Comparison of ENCODE assay signal across 1 cellular context in the genomic region with DNA sequence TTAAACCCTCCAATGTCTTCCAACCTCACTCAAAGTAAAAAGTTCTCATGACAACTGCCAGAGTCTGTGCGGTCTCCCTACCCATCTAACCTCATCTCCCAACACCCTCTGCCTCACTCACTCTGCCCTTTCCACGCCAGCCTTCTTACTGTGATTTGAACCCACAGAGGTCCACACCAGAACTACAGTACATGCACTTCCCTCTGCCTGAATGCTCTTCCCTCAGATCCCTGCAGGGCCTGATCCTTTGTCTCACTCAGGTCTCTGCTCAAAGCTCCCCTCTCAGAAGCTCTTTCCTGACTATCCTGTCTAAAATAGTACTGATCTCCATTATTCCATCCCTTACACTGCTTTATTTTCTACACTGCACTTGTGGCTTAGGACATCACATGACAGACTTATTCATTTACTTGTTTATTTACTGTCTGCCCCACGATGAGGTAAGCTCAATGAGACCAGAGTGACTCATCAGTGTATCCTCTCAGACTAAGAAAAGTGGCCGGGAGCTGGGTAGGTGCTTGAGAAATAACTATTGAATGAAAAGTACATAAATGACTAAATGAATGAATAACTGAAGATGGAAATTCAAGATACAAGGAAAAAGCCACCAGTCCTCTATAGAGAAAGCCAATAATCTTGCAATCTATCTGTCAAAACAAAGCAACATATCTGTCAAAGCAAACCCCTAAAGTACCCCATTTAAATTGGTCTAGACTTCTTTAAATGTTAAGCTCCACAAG.
TF ChIP-seq lines count a peak whose summit lies in the region.

No MANE protein-coding gene starts in this region.

TF ChIP-seq in K562, 482 proteins besides CTCF, POLR2A, EP300 and RAD21 (continued from another document and continues in another):
- TF ChIP-seq, protein P1, sequence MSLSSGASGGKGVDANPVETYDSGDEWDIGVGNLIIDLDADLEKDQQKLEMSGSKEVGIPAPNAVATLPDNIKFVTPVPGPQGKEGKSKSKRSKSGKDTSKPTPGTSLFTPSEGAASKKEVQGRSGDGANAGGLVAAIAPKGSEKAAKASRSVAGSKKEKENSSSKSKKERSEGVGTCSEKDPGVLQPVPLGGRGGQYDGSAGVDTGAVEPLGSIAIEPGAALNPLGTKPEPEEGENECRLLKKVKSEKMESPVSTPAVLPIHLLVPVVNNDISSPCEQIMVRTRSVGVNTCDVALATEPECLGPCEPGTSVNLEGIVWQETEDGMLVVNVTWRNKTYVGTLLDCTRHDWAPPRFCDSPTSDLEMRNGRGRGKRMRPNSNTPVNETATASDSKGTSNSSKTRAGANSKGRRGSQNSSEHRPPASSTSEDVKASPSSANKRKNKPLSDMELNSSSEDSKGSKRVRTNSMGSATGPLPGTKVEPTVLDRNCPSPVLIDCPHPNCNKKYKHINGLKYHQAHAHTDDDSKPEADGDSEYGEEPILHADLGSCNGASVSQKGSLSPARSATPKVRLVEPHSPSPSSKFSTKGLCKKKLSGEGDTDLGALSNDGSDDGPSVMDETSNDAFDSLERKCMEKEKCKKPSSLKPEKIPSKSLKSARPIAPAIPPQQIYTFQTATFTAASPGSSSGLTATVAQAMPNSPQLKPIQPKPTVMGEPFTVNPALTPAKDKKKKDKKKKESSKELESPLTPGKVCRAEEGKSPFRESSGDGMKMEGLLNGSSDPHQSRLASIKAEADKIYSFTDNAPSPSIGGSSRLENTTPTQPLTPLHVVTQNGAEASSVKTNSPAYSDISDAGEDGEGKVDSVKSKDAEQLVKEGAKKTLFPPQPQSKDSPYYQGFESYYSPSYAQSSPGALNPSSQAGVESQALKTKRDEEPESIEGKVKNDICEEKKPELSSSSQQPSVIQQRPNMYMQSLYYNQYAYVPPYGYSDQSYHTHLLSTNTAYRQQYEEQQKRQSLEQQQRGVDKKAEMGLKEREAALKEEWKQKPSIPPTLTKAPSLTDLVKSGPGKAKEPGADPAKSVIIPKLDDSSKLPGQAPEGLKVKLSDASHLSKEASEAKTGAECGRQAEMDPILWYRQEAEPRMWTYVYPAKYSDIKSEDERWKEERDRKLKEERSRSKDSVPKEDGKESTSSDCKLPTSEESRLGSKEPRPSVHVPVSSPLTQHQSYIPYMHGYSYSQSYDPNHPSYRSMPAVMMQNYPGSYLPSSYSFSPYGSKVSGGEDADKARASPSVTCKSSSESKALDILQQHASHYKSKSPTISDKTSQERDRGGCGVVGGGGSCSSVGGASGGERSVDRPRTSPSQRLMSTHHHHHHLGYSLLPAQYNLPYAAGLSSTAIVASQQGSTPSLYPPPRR (CRISPR knock-in tag; IDR thresholded peaks at IDR 0.05; ENCODE audit: borderline replicate concordance), result no peak
- TF ChIP-seq RAD51 (IDR thresholded peaks at IDR 0.05; ENCODE audit: borderline replicate concordance, low read depth) (peak; percentile 62), POLR2B (IDR thresholded peaks at IDR 0.05; ENCODE audit: low read depth, partially characterized antibody) (no peak), DNMT1 (IDR thresholded peaks at IDR 0.05) (no peak), CHAMP1 (IDR thresholded peaks at IDR 0.05) (no peak), ETV1 (tag; conservative IDR thresholded peaks at IDR 0.05; ENCODE audit: low read depth) (no peak), RNF2 (IDR thresholded peaks at IDR 0.05) (no peak), HDGF (IDR thresholded peaks at IDR 0.05) (no peak), ZNF696 (CRISPR knock-in tag; conservative IDR thresholded peaks at IDR 0.05) (no peak), CBX2 (IDR thresholded peaks at IDR 0.05; ENCODE audit: insufficient read depth, low read length, poor library complexity, severe bottlenecking) (no peak), GTF2E2 (tag; IDR thresholded peaks at IDR 0.05) (no peak), ZNF277 (CRISPR knock-in tag; IDR thresholded peaks at IDR 0.05; ENCODE audit: borderline replicate concordance) (no peak), CHD1 (IDR thresholded peaks at IDR 0.05; ENCODE audit: low read length) (no peak), CBFA2T3 (IDR thresholded peaks at IDR 0.05) (no peak), ID3 (CRISPR knock-in tag; IDR thresholded peaks at IDR 0.05) (no peak), ID3 (tag; IDR thresholded peaks at IDR 0.05) (no peak), SUPT5H (IDR thresholded peaks at IDR 0.05) (no peak), SNRNP70 (optimal IDR thresholded peaks at IDR 0.05; ENCODE audit: low read depth, low read length) (no peak), TOE1 (IDR thresholded peaks at IDR 0.05; ENCODE audit: borderline replicate concordance) (peak; percentile 85; the same call in 1 of the 2 replicates), TOE1 (CRISPR knock-in tag; IDR thresholded peaks at IDR 0.05; ENCODE audit: borderline replicate concordance, low read depth) (no peak), ZNF318 (IDR thresholded peaks at IDR 0.05; ENCODE audit: borderline replicate concordance in 1 of 2, low read depth in 1 of 2) (0 out of 4 replicates have a peak, but pooled peaks of 1 of the 2 experiments have one; percentile 38), ZNF436 (CRISPR knock-in tag; IDR thresholded peaks at IDR 0.05) (no peak), SLC30A9 (CRISPR knock-in tag; IDR thresholded peaks at IDR 0.05) (no peak), DPF2 (IDR thresholded peaks at IDR 0.05) (0 out of 2 replicates have a peak, but pooled peaks have one; percentile 54), NONO (IDR thresholded peaks at IDR 0.05; ENCODE audit: low read depth in 2 of 2, low read length in 1 of 2) (no peak), CHD2 (IDR thresholded peaks at IDR 0.05; ENCODE audit: low read depth, low read length) (no peak), TARDBP (IDR thresholded peaks at IDR 0.05) (no peak), CBX8 (IDR thresholded peaks at IDR 0.05; ENCODE audit: borderline replicate concordance, extremely low read depth, low read depth, low read length, poor library complexity, severe bottlenecking) (no peak), TCF7L2 (IDR thresholded peaks at IDR 0.05; ENCODE audit: low read depth, low read length) (no peak), GABPB2 (CRISPR knock-in tag; conservative IDR thresholded peaks at IDR 0.05) (no peak), HNRNPH1 (optimal IDR thresholded peaks at IDR 0.05; ENCODE audit: low read depth, low read length) (no peak), ZNF224 (CRISPR knock-in tag; IDR thresholded peaks at IDR 0.05) (no peak)
- TF ChIP-seq, protein P2, sequence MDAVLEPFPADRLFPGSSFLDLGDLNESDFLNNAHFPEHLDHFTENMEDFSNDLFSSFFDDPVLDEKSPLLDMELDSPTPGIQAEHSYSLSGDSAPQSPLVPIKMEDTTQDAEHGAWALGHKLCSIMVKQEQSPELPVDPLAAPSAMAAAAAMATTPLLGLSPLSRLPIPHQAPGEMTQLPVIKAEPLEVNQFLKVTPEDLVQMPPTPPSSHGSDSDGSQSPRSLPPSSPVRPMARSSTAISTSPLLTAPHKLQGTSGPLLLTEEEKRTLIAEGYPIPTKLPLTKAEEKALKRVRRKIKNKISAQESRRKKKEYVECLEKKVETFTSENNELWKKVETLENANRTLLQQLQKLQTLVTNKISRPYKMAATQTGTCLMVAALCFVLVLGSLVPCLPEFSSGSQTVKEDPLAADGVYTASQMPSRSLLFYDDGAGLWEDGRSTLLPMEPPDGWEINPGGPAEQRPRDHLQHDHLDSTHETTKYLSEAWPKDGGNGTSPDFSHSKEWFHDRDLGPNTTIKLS (IDR thresholded peaks at IDR 0.05; ENCODE audit: borderline replicate concordance, low read depth), result no peak
- TF ChIP-seq, protein P3, sequence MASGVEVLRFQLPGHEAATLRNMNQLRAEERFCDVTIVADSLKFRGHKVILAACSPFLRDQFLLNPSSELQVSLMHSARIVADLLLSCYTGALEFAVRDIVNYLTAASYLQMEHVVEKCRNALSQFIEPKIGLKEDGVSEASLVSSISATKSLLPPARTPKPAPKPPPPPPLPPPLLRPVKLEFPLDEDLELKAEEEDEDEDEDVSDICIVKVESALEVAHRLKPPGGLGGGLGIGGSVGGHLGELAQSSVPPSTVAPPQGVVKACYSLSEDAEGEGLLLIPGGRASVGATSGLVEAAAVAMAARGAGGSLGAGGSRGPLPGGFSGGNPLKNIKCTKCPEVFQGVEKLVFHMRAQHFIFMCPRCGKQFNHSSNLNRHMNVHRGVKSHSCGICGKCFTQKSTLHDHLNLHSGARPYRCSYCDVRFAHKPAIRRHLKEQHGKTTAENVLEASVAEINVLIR (CRISPR knock-in tag; IDR thresholded peaks at IDR 0.05), result no peak
- TF ChIP-seq, protein P4, sequence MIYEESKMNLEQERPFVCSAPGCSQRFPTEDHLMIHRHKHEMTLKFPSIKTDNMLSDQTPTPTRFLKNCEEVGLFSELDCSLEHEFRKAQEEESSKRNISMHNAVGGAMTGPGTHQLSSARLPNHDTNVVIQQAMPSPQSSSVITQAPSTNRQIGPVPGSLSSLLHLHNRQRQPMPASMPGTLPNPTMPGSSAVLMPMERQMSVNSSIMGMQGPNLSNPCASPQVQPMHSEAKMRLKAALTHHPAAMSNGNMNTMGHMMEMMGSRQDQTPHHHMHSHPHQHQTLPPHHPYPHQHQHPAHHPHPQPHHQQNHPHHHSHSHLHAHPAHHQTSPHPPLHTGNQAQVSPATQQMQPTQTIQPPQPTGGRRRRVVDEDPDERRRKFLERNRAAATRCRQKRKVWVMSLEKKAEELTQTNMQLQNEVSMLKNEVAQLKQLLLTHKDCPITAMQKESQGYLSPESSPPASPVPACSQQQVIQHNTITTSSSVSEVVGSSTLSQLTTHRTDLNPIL (CRISPR knock-in tag; IDR thresholded peaks at IDR 0.05), result no peak
